ENCODE assay signal across 19 cellular contexts in the genomic region with DNA sequence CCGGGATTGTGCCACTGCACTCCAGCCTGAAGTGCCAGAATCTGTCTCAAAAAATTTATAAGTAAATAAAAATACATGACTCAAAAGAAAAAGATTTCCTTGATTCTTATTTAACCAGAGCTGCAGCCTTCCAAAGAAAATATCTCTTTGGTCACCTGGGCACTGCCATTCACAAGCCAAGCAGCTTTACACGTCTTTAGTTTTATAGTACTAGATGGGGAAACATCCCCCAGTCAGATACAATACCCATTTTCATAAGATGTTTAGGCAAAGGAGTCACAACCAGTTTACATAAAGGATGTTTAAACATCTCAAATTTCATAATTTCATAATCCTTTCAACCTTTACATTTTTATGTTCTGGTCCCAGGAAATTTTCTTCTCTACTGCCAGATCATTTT. TPM values are rescaled to one million over a fixed set of nuclear protein-coding genes. Genes with fewer than 3 reads are reported as not detected.
A peak's percentile ranks its signal among the peaks of the same experiment; 100 is the strongest.
DNase-seq lines count a peak whose midpoint lies in the region; ATAC-seq and TF ChIP-seq lines count a peak whose summit lies in the region.
"Had no signal": no experiment of that assay in that cellular context is flagged by ENCODE, and none has a peak within 500 bp of the region (broad histone marks: within the 10 kb centered on the region; RNA-seq: fewer than 3 reads in every experiment).

No MANE protein-coding gene starts in this region.

- H3K9me3 ChIP-seq in mammary epithelial cell (replicated peaks; ENCODE audit: insufficient read depth, low read length), result no peaks in the 10 kb centered on the region
- peaks cover 16% of the 10 kb centered on the region for H3K9me3 ChIP-seq in PC-3 (ENCODE audit: low read length)

- no peaks in the 10 kb centered on the region for H3K79me2 ChIP-seq in mammary epithelial cell (ENCODE audit: insufficient read depth, low read length)
- no peaks in the 10 kb centered on the region for H3K79me2 ChIP-seq in PC-3 (ENCODE audit: low read length)

- H3K27me3 Mint-ChIP-seq in MCF 10A (ENCODE audit: insufficient read depth, unreplicated experiment), result no peaks in the 10 kb centered on the region

- no peaks in the 10 kb centered on the region for H3K4me1 ChIP-seq in mammary epithelial cell (ENCODE audit: insufficient read depth, low read length)
- peaks cover 28% of the 10 kb centered on the region for H3K4me1 ChIP-seq in PC-3 (ENCODE audit: insufficient read depth, low read length)

- ATAC-seq in PC-3, result peak; percentile 98
- ATAC-seq in HG02588 (IDR thresholded peaks at IDR 0.05; ENCODE audit: unreplicated experiment), result no peak
- ATAC-seq in GM18870 (IDR thresholded peaks at IDR 0.05; ENCODE audit: unreplicated experiment), result no peak
- no peak for ATAC-seq in activated naive CD4-positive, alpha-beta T cell treated with anti-CD3 and anti-CD28 coated beads, Interleukin-2, amount 50 U/mL, for 72 hours
- ATAC-seq: CD8-positive, alpha-beta T cell; GM12878; GM23338; HCT116 had no signal

- intact Hi-C loops in MCF 10A (cut with micrococcal nuclease), result no loop called here
- intact Hi-C loops in mammary epithelial cell (cut with micrococcal nuclease), result no loop called here
- intact Hi-C loops in PC-3 (cut with micrococcal nuclease), result loop anchor here (1.0 kb wide), 1 partner anchor 20 kb away; a partner anchor contains a TSS

- in situ Hi-C loops in mammary epithelial cell (cut with MboI; ENCODE audit: low sequenced_read_pairs in 2 of 2), result no loop called here

- no peak overlapping the region for H3K27ac ChIP-seq in mammary epithelial cell (ENCODE audit: insufficient read depth, low read depth, low read length)
- H3K27ac ChIP-seq in PC-3 (ENCODE audit: low read length), result peak overlapping the region; percentile 63

- no peaks in the 10 kb centered on the region for H3K4me1 Mint-ChIP-seq in MCF 10A (ENCODE audit: insufficient read depth, unreplicated experiment)
- H3K4me1 Mint-ChIP-seq: CD4-positive, CD25-positive, alpha-beta regulatory T cell; GM23338; H9 had no signal

- no peak for TF ChIP-seq CTCF in MCF 10A (IDR thresholded peaks at IDR 0.05; ENCODE audit: unreplicated experiment)
- TF ChIP-seq CTCF in mammary epithelial cell (conservative IDR thresholded peaks at IDR 0.05 in 1 of 2, IDR thresholded peaks at IDR 0.05 in 1 of 2; ENCODE audit: extremely low read depth in 1 of 2, insufficient read depth in 1 of 2, low read depth in 1 of 2, low read length in 2 of 2), result no peak
- no peak for TF ChIP-seq CTCF in PC-3 (conservative IDR thresholded peaks at IDR 0.05; ENCODE audit: low read depth, low read length)

- POLR2A ChIA-PET in MCF 10A (lab: Yijun Ruan, JAX) (interaction anchor here (0.8 to 1.0 kb wide), 3 partner anchors 10 to 20 kb away, joined by 3 to 4 read pairs (median 4); a partner anchor contains a TSS), PC-3 (lab: Charles Lee; ENCODE audit: unreplicated experiment) (interaction anchor here (0.6 to 0.7 kb wide), 3 partner anchors 20 to 1296 kb away, joined by 3 read pairs; a partner anchor contains a TSS)

- H3K36me3 ChIP-seq in mammary epithelial cell (ENCODE audit: insufficient read depth, low read length) (no peaks in the 10 kb centered on the region), PC-3 (ENCODE audit: low read depth, low read length) (0 out of 2 replicates have a peak, but pooled peaks cover 5% of the 10 kb centered on the region)

- WGBS in mammary epithelial cell (ENCODE audit: low coverage, missing lambda C conversion rate), result 100% methylated on average over 2 of the region's 2 CpGs

- CTCF ChIA-PET in MCF 10A (lab: Yijun Ruan, JAX), result no interaction called here
- CTCF ChIA-PET in mammary epithelial cell (lab: Charles Lee; ENCODE audit: low non-redundant PET), result no interaction called here
- CTCF ChIA-PET in PC-3 (lab: Charles Lee), result interaction anchor here (0.6 kb wide), 1 partner anchor 81 kb away, joined by 3 read pairs; no protein-coding TSS in a partner anchor

- H3K4me3 ChIP-seq in mammary epithelial cell (replicated peaks in 1 of 3; ENCODE audit: insufficient read depth in 1 of 3, low read depth in 2 of 3, low read length in 3 of 3) (no peak overlapping the region), PC-3 (ENCODE audit: low read length) (no peak overlapping the region)
- H3K4me3 ChIP-seq: GM12878, GM23338 had no signal

- H3K27me3 ChIP-seq in mammary epithelial cell (ENCODE audit: insufficient read depth, low read length) (no peaks in the 10 kb centered on the region), PC-3 (ENCODE audit: low read length) (no peaks in the 10 kb centered on the region)

- no peak overlapping the region for H2AFZ ChIP-seq in mammary epithelial cell (ENCODE audit: low read depth, low read length)
- no peak overlapping the region for H2AFZ ChIP-seq in PC-3 (ENCODE audit: low read length)
- H2AFZ ChIP-seq: GM23338 had no signal

- no TSS peak for BruUV-seq in MCF 10A (replicated peaks; lab: Mats Ljungman, UMichigan)
- BruUV-seq in mammary epithelial cell (replicated peaks; lab: Mats Ljungman, UMichigan), result no TSS peak
- no TSS peak for BruUV-seq in PC-3 (replicated peaks; lab: Mats Ljungman, UMichigan)

- H4K20me1 ChIP-seq in mammary epithelial cell (ENCODE audit: insufficient read depth, low read length) (no peaks in the 10 kb centered on the region), PC-3 (ENCODE audit: low read length) (no peaks in the 10 kb centered on the region)

- DNase-seq in MCF 10A (ENCODE audit: unreplicated experiment) (peak; percentile 38), mammary epithelial cell (no peak), PC-3 (peak; percentile 93), astrocyte of the hippocampus (ENCODE audit: low read depth, low spot score) (peak; percentile 2)
- no peak for DNase-seq in activated naive CD4-positive, alpha-beta T cell treated with anti-CD3 and anti-CD28 coated beads, Interleukin-2, amount 50 U/mL, for 72 hours (ENCODE audit: low spot score in 2 of 2)
- DNase-seq: 8988T; C1 segment of cervical spinal cord; CD4-positive, CD25-positive, alpha-beta regulatory T cell; CD8-positive, alpha-beta T cell; DMS 273 treated with DMSO at 0.1 percent for 48 hours; DMS79; EL; GDM1; H9 had no signal

- dilution Hi-C loops in mammary epithelial cell (cut with HindIII; ENCODE audit: low sequenced_read_pairs), result no loop called here

- no peak overlapping the region for H3K9ac ChIP-seq in mammary epithelial cell (ENCODE audit: insufficient read depth, low read length)
- H3K9ac ChIP-seq in PC-3 (ENCODE audit: low read length), result no peak overlapping the region

- H3K27ac Mint-ChIP-seq in MCF 10A (ENCODE audit: low read depth, unreplicated experiment), result no peak overlapping the region
- no peak overlapping the region for H3K27ac Mint-ChIP-seq in activated naive CD4-positive, alpha-beta T cell treated with anti-CD3 and anti-CD28 coated beads, Interleukin-2, amount 50 U/mL, for 72 hours
- H3K27ac Mint-ChIP-seq: CD4-positive, CD25-positive, alpha-beta regulatory T cell; CD8-positive, alpha-beta T cell; GM23338; H9 had no signal

- peaks cover 11% of the 10 kb centered on the region for H3F3A ChIP-seq in PC-3 (ENCODE audit: low read length, unreplicated experiment)

- H3K4me2 ChIP-seq in mammary epithelial cell (ENCODE audit: insufficient read depth, low read depth, low read length), result no peak overlapping the region
- peak overlapping the region; percentile 55 for H3K4me2 ChIP-seq in PC-3 (ENCODE audit: low read length)
- H3K4me2 ChIP-seq: GM23338 had no signal

- H3K9me3 Mint-ChIP-seq in MCF 10A (ENCODE audit: unreplicated experiment), result no peaks in the 10 kb centered on the region
- no peaks in the 10 kb centered on the region for H3K9me3 Mint-ChIP-seq in activated naive CD4-positive, alpha-beta T cell treated with anti-CD3 and anti-CD28 coated beads, Interleukin-2, amount 50 U/mL, for 72 hours
- H3K9me3 Mint-ChIP-seq: CD8-positive, alpha-beta T cell had no signal

- no peak overlapping the region for H3K4me3 Mint-ChIP-seq in MCF 10A (ENCODE audit: unreplicated experiment)
- H3K4me3 Mint-ChIP-seq: CD4-positive, CD25-positive, alpha-beta regulatory T cell; CD8-positive, alpha-beta T cell; GM23338; H9 had no signal

- H3K9me2 ChIP-seq in PC-3 (replicated peaks; ENCODE audit: low read length), result no peaks in the 10 kb centered on the region

- H3K36me3 Mint-ChIP-seq in MCF 10A (ENCODE audit: insufficient read depth, unreplicated experiment), result no peaks in the 10 kb centered on the region
- H3K36me3 Mint-ChIP-seq in activated naive CD4-positive, alpha-beta T cell treated with anti-CD3 and anti-CD28 coated beads, Interleukin-2, amount 50 U/mL, for 72 hours, result no peaks in the 10 kb centered on the region
- H3K36me3 Mint-ChIP-seq: CD4-positive, CD25-positive, alpha-beta regulatory T cell; CD8-positive, alpha-beta T cell had no signal

RNA-seq across cellular contexts. Expression of a gene that starts 13.7 kb away (rescaled TPM):
- total RNA-seq in MCF 10A (2022), result 47.1 and 48.6 TPM in 2 replicates
- total RNA-seq in mammary epithelial cell, result 10 to 100 TPM; 18.2 to 36.4 TPM
- 24.3 TPM for polyA plus RNA-seq in mammary epithelial cell
- polyA minus RNA-seq in mammary epithelial cell, result 14.9 TPM
- 25.5 and 30.8 TPM in 2 replicates for total RNA-seq in PC-3 (2014; rRNA removed)
- 10 to 100 TPM; 74.5 to 85.5 TPM for total RNA-seq in activated naive CD4-positive, alpha-beta T cell treated with anti-CD3 and anti-CD28 coated beads, Interleukin-2, amount 50 U/mL, for 72 hours

RNA-seq across cellular contexts. Expression of a gene that starts 20.2 kb away (rescaled TPM):
- total RNA-seq in MCF 10A (2022), result 40.4 and 45.4 TPM in 2 replicates
- 10 to 100 TPM; 16.7 to 31.5 TPM for total RNA-seq in mammary epithelial cell
- 11.2 TPM for polyA plus RNA-seq in mammary epithelial cell
- polyA minus RNA-seq in mammary epithelial cell, result 16.4 TPM
- total RNA-seq in PC-3 (2014; rRNA removed), result 10.3 and 11.3 TPM in 2 replicates
- 10 to 100 TPM; 23.6 to 37.6 TPM for total RNA-seq in activated naive CD4-positive, alpha-beta T cell treated with anti-CD3 and anti-CD28 coated beads, Interleukin-2, amount 50 U/mL, for 72 hours

RNA-seq across cellular contexts. Expression of a gene that starts 41.1 kb away (rescaled TPM):
- 18.4 and 20.2 TPM in 2 replicates for total RNA-seq in MCF 10A (2022)
- total RNA-seq in mammary epithelial cell, result 1 to 10 TPM; 8.0 to 8.8 TPM
- polyA plus RNA-seq in mammary epithelial cell, result 6.1 TPM
- not detected for polyA minus RNA-seq in mammary epithelial cell
- total RNA-seq in PC-3 (2014; rRNA removed), result 11.5 and 18.1 TPM in 2 replicates
- 10 to 100 TPM in 1 of 2 donors, 1 to 10 TPM in 1; 3.8 to 21.0 TPM for total RNA-seq in activated naive CD4-positive, alpha-beta T cell treated with anti-CD3 and anti-CD28 coated beads, Interleukin-2, amount 50 U/mL, for 72 hours

Comparison
In these comparisons a context has a peak if more than half of its experiments do, and no peak if none do; other contexts are left out.
1. DNase-seq: peak in MCF 10A (single experiment), PC-3 (single experiment) and astrocyte of the hippocampus (single experiment); none in mammary epithelial cell (single experiment) and activated naive CD4-positive, alpha-beta T cell treated with anti-CD3 and anti-CD28 coated beads, Interleukin-2, amount 50 U/mL, for 72 hours (0 of 2).